ENCODE assay signal across 18 cellular contexts in genomic region chr4:113060853-113061252, GRCh38. TPM values are rescaled to one million over a fixed set of nuclear protein-coding genes. Genes with fewer than 3 reads are reported as not detected.
"Had no signal": no experiment of that assay in that cellular context is flagged by ENCODE, and none has a peak within 500 bp of the region (broad histone marks: within the 10 kb centered on the region; RNA-seq: fewer than 3 reads in every experiment).

No MANE protein-coding gene starts in this region.

- H3K27me3 ChIP-seq: ascending aorta, breast epithelium, hepatocyte, tibial nerve, uterus had no signal

- H3K9me3 Mint-ChIP-seq: memory B cell; naive thymus-derived CD8-positive, alpha-beta T cell; stimulated activated naive B cell treated with anti-CD40 and anti-IgM and Interleukin-4, amounts not matched to agents 10 μg/mL and 1 μg/mL and 100 μg/mL, for 72 hours had no signal

- H3K4me1 Mint-ChIP-seq: memory B cell; naive thymus-derived CD8-positive, alpha-beta T cell; stimulated activated naive B cell treated with anti-CD40 and anti-IgM and Interleukin-4, amounts not matched to agents 10 μg/mL and 1 μg/mL and 100 μg/mL, for 72 hours had no signal

- DNase-seq: activated CD4-positive, alpha-beta T cell treated with anti-CD3 and anti-CD28 coated beads for 1 hour; activated CD4-positive, alpha-beta T cell treated with anti-CD3 and anti-CD28 coated beads, Interleukin-2, amount 50 U/mL, for 4 hours; activated naive CD4-positive, alpha-beta T cell; activated T-cell treated with anti-CD3 and anti-CD28 coated beads for 4 hours; cerebellar nuclear complex; left ventricle myocardium superior; naive thymus-derived CD8-positive, alpha-beta T cell; retina; stimulated activated CD4-positive, alpha-beta T cell treated with anti-CD3 and anti-CD28 coated beads, Interleukin-4, amount 100 ng/mL, for 1 hour; stimulated activated naive B cell treated with anti-CD40 and anti-IgM and Interleukin-4, amounts not matched to agents 10 μg/mL and 1 μg/mL and 100 μg/mL, for 72 hours; T1000; uterus had no signal

- H3K4me2 ChIP-seq: hepatocyte had no signal

- H3K36me3 ChIP-seq: ascending aorta, breast epithelium, tibial nerve, uterus had no signal

- H3K4me1 ChIP-seq: ascending aorta, breast epithelium, tibial nerve, uterus had no signal

- H3K27me3 Mint-ChIP-seq: memory B cell; naive thymus-derived CD8-positive, alpha-beta T cell; stimulated activated naive B cell treated with anti-CD40 and anti-IgM and Interleukin-4, amounts not matched to agents 10 μg/mL and 1 μg/mL and 100 μg/mL, for 72 hours had no signal

- H3K27ac ChIP-seq: ascending aorta, breast epithelium, hepatocyte, tibial nerve, uterus had no signal

- FAIRE-seq: keratinocyte had no signal

- H3K27ac Mint-ChIP-seq: memory B cell; naive thymus-derived CD8-positive, alpha-beta T cell; stimulated activated naive B cell treated with anti-CD40 and anti-IgM and Interleukin-4, amounts not matched to agents 10 μg/mL and 1 μg/mL and 100 μg/mL, for 72 hours had no signal

- H3K79me2 ChIP-seq: hepatocyte had no signal

- H3K4me3 ChIP-seq: ascending aorta, breast epithelium, hepatocyte, tibial nerve, uterus had no signal

- H2AFZ ChIP-seq: hepatocyte had no signal

- H3K9me3 ChIP-seq: ascending aorta, breast epithelium, tibial nerve, uterus had no signal

- H3K4me3 Mint-ChIP-seq: memory B cell; naive thymus-derived CD8-positive, alpha-beta T cell; stimulated activated naive B cell treated with anti-CD40 and anti-IgM and Interleukin-4, amounts not matched to agents 10 μg/mL and 1 μg/mL and 100 μg/mL, for 72 hours had no signal

- H3K36me3 Mint-ChIP-seq: memory B cell; naive thymus-derived CD8-positive, alpha-beta T cell; stimulated activated naive B cell treated with anti-CD40 and anti-IgM and Interleukin-4, amounts not matched to agents 10 μg/mL and 1 μg/mL and 100 μg/mL, for 72 hours had no signal

RNA-seq across cellular contexts. Expression of gene ANK2, which starts 11.4 kb away (rescaled TPM):
- total RNA-seq: naive thymus-derived CD8-positive, alpha-beta T cell had no signal
